22 cellular contexts compared by ENCODE assay signal in the genomic region with DNA sequence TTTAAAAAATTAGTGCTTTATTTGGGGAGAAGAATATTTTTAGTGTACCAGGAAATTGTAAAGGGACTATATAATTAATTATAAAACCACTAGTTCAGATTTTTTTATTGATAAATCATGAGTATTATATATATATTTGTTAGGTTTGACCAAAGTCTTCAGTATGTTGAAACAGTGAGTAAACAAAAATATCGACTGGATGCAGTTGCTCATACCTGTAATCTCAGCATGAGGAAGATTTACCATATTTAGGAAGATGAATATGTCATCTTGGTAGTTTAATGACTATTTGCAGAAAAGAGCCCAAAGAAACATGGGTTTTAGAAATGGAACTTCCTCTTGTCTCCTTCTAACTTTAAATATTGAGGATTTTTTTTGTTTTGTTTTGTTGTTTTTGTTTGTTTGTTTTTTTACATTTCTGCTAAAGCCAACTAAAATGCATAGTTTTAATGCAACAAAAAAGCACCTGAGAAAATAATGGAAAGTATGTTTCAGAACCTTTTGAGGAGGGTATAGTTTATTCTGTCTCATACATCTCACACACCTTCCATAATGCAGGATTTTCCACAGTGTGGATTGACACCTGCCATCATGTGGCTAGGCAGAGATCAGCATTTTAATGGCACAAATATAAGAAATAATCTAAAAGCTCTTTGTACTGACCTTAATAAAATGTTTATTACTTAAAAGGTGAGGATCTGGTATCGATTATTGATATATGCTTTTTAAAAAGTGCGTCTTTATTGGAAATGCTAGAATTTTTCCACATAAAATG.
"Had no signal": no experiment of that assay in that cellular context is flagged by ENCODE, and none has a peak within 500 bp of the region (broad histone marks: within the 10 kb centered on the region; RNA-seq: fewer than 3 reads in every experiment).

No MANE protein-coding gene starts in this region.

- H3K4me3 ChIP-seq: gastrocnemius medialis, left ventricle myocardium inferior, lower lobe of right lung, prostate gland, right atrium auricular region, sigmoid colon, stomach, thyroid gland, vagina had no signal

- ATAC-seq: effector memory CD8-positive, alpha-beta T cell; gastrocnemius medialis; left cardiac atrium; lower lobe of right lung; naive thymus-derived CD8-positive, alpha-beta T cell; stimulated activated effector memory CD8-positive, alpha-beta T cell treated with anti-CD3 and anti-CD28 coated beads, Interleukin-12 subunit alpha, Interleukin-12 subunit beta, amount 100 ng/mL, for 72 hours had no signal

- H3K4me1 ChIP-seq: left ventricle myocardium inferior, lower lobe of right lung, prostate gland, right atrium auricular region, stomach, thyroid gland, vagina had no signal

- H3K27me3 ChIP-seq: gastrocnemius medialis, right atrium auricular region, sigmoid colon, stomach, thyroid gland, vagina had no signal

- H3K27ac ChIP-seq: gastrocnemius medialis, left ventricle myocardium inferior, lower lobe of right lung, prostate gland, right atrium auricular region, sigmoid colon, stomach, thyroid gland, vagina had no signal

- H3K9me3 ChIP-seq: gastrocnemius medialis, left ventricle myocardium inferior, lower lobe of right lung, prostate gland, right atrium auricular region, sigmoid colon, stomach, thyroid gland, vagina had no signal

- DNase-seq: cortex of kidney; effector memory CD8-positive, alpha-beta T cell; erythroblast; gastrocnemius medialis; head of caudate nucleus; left cardiac atrium; left ventricle myocardium inferior; lower lobe of right lung; naive thymus-derived CD8-positive, alpha-beta T cell; nephron progenitor cell; nucleus accumbens; sigmoid colon; stimulated activated CD4-positive, alpha-beta T cell treated with anti-CD3 and anti-CD28 coated beads, Interleukin-2, amount 100 ng/mL, for 24 hours; stimulated activated CD4-positive, alpha-beta T cell treated with anti-CD3 and anti-CD28 coated beads, Interleukin-4, amount 100 ng/mL, for 24 hours; stimulated activated naive CD4-positive, alpha-beta T cell treated with Interleukin-2 at 50 U/mL for 16 hours; stomach; thyroid gland; trophoblast cell had no signal

- H3K36me3 ChIP-seq: gastrocnemius medialis, left ventricle myocardium inferior, lower lobe of right lung, prostate gland, right atrium auricular region, sigmoid colon, stomach, thyroid gland, vagina had no signal
